14 cellular contexts compared by ENCODE assay signal in the genomic region with DNA sequence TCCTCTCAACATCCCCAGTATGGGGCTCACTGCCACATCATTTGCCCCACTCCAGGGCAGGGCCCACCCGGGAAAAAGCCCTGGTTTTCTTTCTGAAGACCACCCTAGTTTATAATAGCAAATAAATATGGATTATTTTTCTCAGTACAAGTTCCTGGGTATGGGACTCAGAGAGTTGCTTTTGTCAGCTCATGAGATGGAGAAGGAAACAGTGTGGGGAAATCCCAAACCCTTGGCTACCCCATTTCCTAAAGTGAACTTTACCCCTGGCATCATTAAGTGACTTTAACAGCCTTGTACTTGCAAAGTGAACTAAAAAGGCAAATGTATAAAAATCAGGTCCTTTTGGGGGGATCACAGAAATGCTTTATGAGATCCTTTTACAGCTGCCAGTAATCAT.
"Had no signal": no experiment of that assay in that cellular context is flagged by ENCODE, and none has a peak within 500 bp of the region (broad histone marks: within the 10 kb centered on the region; RNA-seq: fewer than 3 reads in every experiment).

No MANE protein-coding gene starts in this region.

- H3K9me3 ChIP-seq: ovary, stomach, testis had no signal

- H3K4me3 ChIP-seq: ovary, stomach, testis had no signal

- DNase-seq: activated CD4-positive, alpha-beta T cell treated with anti-CD3 and anti-CD28 coated beads, Interleukin-2, amount 50 U/mL, for 48 hours; activated gamma-delta T cell treated with Interleukin-2 at 50 U/mL for 16 hours; caudate nucleus; endodermal cell; foreskin melanocyte; glutamatergic neuron; islet precursor cell; naive B cell; ovary; stimulated activated CD4-positive, alpha-beta T cell treated with anti-CD3 and anti-CD28 coated beads, Interleukin-15, amount 100 ng/mL, for 24 hours; stimulated activated CD4-positive, alpha-beta T cell treated with anti-CD3 and anti-CD28 coated beads, Interleukin-2, amount 100 ng/mL, for 48 hours; stomach; testis had no signal

- H3K27me3 ChIP-seq: ovary, stomach, testis had no signal

- H3K36me3 ChIP-seq: ovary, stomach had no signal

- H3K27ac ChIP-seq: epithelial cell of prostate, ovary, testis had no signal
